Comparison of ENCODE assay signal across 8 cellular contexts in genomic region chr6:5030596-5031136, GRCh38. TPM values are rescaled to one million over a fixed set of nuclear protein-coding genes. Genes with fewer than 3 reads are reported as not detected.
DNase-seq lines count a peak whose midpoint lies in the region; ATAC-seq and TF ChIP-seq lines count a peak whose summit lies in the region.

No MANE protein-coding gene starts in this region.

- H3K4me3 ChIP-seq in LNCaP clone FGC (ENCODE audit: low read depth, low read length) = no peak overlapping the region

- no peaks in the 10 kb centered on the region for H3K36me3 Mint-ChIP-seq in activated T-helper 17 cell treated with anti-CD3 and anti-CD28 coated beads, Interleukin-2, amount 50 U/mL, for 72 hours (ENCODE audit: low read depth)

- H3K27ac Mint-ChIP-seq in activated T-helper 17 cell treated with anti-CD3 and anti-CD28 coated beads, Interleukin-2, amount 50 U/mL, for 72 hours = peak overlapping the region; percentile 55

- H3K4me1 Mint-ChIP-seq in activated T-helper 17 cell treated with anti-CD3 and anti-CD28 coated beads, Interleukin-2, amount 50 U/mL, for 72 hours = peaks cover 5% of the 10 kb centered on the region

- ATAC-seq in GM21786 (IDR thresholded peaks at IDR 0.05; ENCODE audit: unreplicated experiment) = peak; percentile 90
- peak; percentile 99 for ATAC-seq in activated T-helper 17 cell treated with anti-CD3 and anti-CD28 coated beads, Interleukin-2, amount 50 U/mL, for 72 hours (replicated peaks)

- peak overlapping the region; percentile 34 for H3K4me3 Mint-ChIP-seq in activated T-helper 17 cell treated with anti-CD3 and anti-CD28 coated beads, Interleukin-2, amount 50 U/mL, for 72 hours

- peaks cover 4% of the 10 kb centered on the region for H3K27me3 Mint-ChIP-seq in activated T-helper 17 cell treated with anti-CD3 and anti-CD28 coated beads, Interleukin-2, amount 50 U/mL, for 72 hours

- peak; percentile 90 for DNase-seq in EL
- DNase-seq in LNCaP clone FGC (ENCODE audit: low read depth) = peak; percentile 54
- peak; percentile 87 for DNase-seq in RPMI7951 (ENCODE audit: low read depth)
- peak; percentile 81 for DNase-seq in foreskin melanocyte
- DNase-seq in pons (ENCODE audit: low spot score) = peak; percentile 76
- DNase-seq in ureter (ENCODE audit: low spot score) = peak; percentile 81

- no peaks in the 10 kb centered on the region for H3K9me3 Mint-ChIP-seq in activated T-helper 17 cell treated with anti-CD3 and anti-CD28 coated beads, Interleukin-2, amount 50 U/mL, for 72 hours

- peak; percentile 56 for TF ChIP-seq CTCF in LNCaP clone FGC (IDR thresholded peaks at IDR 0.05; ENCODE audit: control insufficient read depth, extremely low read depth, insufficient read depth)

RNA-seq across cellular contexts. Expression of gene RPP40, which starts 26.8 kb away (rescaled TPM):
- 35.3 and 45.5 TPM in 2 replicates for total RNA-seq in RPMI7951 (2014; rRNA removed; shearing (Covaris generic))
- total RNA-seq in activated T-helper 17 cell treated with anti-CD3 and anti-CD28 coated beads, Interleukin-2, amount 50 U/mL, for 72 hours = 10 to 100 TPM in 1 of 2 donors, 1 to 10 TPM in 1; 8.0 to 19.4 TPM
- 14.6 TPM for total RNA-seq in ureter

RNA-seq across cellular contexts. Expression of gene PPP1R3G, which starts 54.5 kb away (rescaled TPM):
- total RNA-seq in RPMI7951 (2014; rRNA removed; shearing (Covaris generic)) = 0.60 and 2.0 TPM in 2 replicates
- total RNA-seq in activated T-helper 17 cell treated with anti-CD3 and anti-CD28 coated beads, Interleukin-2, amount 50 U/mL, for 72 hours = under 1 TPM in 1 of 2 donors, not detected in 1; 0.05 TPM
- 2.9 TPM for total RNA-seq in ureter
